In genomic region chr2:204794624-204795023, GRCh38 we compare ENCODE assay signal across 24 cellular contexts.
DNase-seq lines count a peak whose midpoint lies in the region; ATAC-seq, FAIRE-seq and TF ChIP-seq lines count a peak whose summit lies in the region.
"Had no signal": no experiment of that assay in that cellular context is flagged by ENCODE, and none has a peak within 500 bp of the region (broad histone marks: within the 10 kb centered on the region; RNA-seq: fewer than 3 reads in every experiment).

No MANE protein-coding gene starts in this region.

- no peak overlapping the region for H3K4me2 ChIP-seq in HepG2 (ENCODE audit: low read depth, low read length)

- CTCF ChIA-PET in HepG2 (lab: Yijun Ruan, JAX; ENCODE audit: low intra/inter-chr PET ratio, low total read pairs), result no interaction called here

- intact Hi-C loops in HepG2 (cut with micrococcal nuclease; ENCODE audit: unreplicated experiment), result no loop called here
- intact Hi-C loops in right lobe of liver (cut with DNase I), result no loop called here
- intact Hi-C loops in left ventricle myocardium superior (cut with micrococcal nuclease), result no loop called here

- H3K27me3 ChIP-seq in HepG2 (ENCODE audit: control insufficient read depth in 1 of 2, insufficient read depth in 2 of 2, low read length in 2 of 2), result no peaks in the 10 kb centered on the region
- no peaks in the 10 kb centered on the region for H3K27me3 ChIP-seq in right lobe of liver
- H3K27me3 ChIP-seq: SJSA1 had no signal

- TF ChIP-seq POLR2A in HepG2 (IDR thresholded peaks at IDR 0.05; ENCODE audit: insufficient read depth in 1 of 2, low read depth in 2 of 2, low read length in 2 of 2) (no peak), right lobe of liver (IDR thresholded peaks at IDR 0.05) (no peak)

- no peaks in the 10 kb centered on the region for H4K20me1 ChIP-seq in HepG2 (ENCODE audit: insufficient read depth, low read length)

- H3K9me3 ChIP-seq in HepG2 (ENCODE audit: low read length) (peaks cover 67% of the 10 kb centered on the region), right lobe of liver (no peaks in the 10 kb centered on the region)
- H3K9me3 ChIP-seq: SJSA1 had no signal

- 81% methylated on average over 2 of the region's 2 CpGs for WGBS in HepG2 (ENCODE audit: low lambda C conversion rate)
- WGBS in right lobe of liver (ENCODE audit: insufficient coverage, low coverage, low lambda C conversion rate, missing lambda C conversion rate), result 86% methylated on average over 2 of the region's 2 CpGs

- H3K9ac ChIP-seq in HepG2 (ENCODE audit: insufficient read depth, low read depth, low read length), result no peak overlapping the region

- POLR2A ChIA-PET in HepG2 (lab: Yijun Ruan, JAX), result no interaction called here

- no peak overlapping the region for H2AFZ ChIP-seq in HepG2 (ENCODE audit: low read length)

- no peak overlapping the region for H3K27ac ChIP-seq in HepG2 (ENCODE audit: extremely low read length, insufficient read depth, low read length)
- H3K27ac ChIP-seq in right lobe of liver, result no peak overlapping the region
- H3K27ac ChIP-seq: 22Rv1, C4-2B, SJSA1 had no signal

- H3K4me3 ChIP-seq in HepG2 (replicated peaks in 1 of 3; ENCODE audit: insufficient read depth in 1 of 3, low read depth in 2 of 3, low read length in 3 of 3) (no peak overlapping the region), right lobe of liver (no peak overlapping the region)
- H3K4me3 ChIP-seq: SJSA1 had no signal

- no peak for TF ChIP-seq CTCF in HepG2 (CRISPR knock-in tag; IDR thresholded peaks at IDR 0.05)
- TF ChIP-seq CTCF in right lobe of liver (IDR thresholded peaks at IDR 0.05), result no peak

- DNase-seq in HepG2 (ENCODE audit: low spot score) (no peak), right lobe of liver (no peak), fibroblast of peridontal ligament (ENCODE audit: extremely low read depth) (peak; percentile 28), lung microvascular endothelial cell (ENCODE audit: low read depth in 2 of 2) (peak; percentile 1 to 3), left ventricle myocardium superior (no peak), DMS153 (lab: John Stamatoyannopoulos, UW) (no peak), RCC 7860 (ENCODE audit: low spot score) (no peak)
- DNase-seq: Calu3; CD8-positive, alpha-beta memory T cell; NCI-H1105; NCI-H1694; NCI-H2081; NCI-H2171 treated with DMSO at 0.1 percent for 48 hours; NCI-H524 treated with DMSO at 0.1 percent for 48 hours; NCI-H82 had no signal

- H3K79me2 ChIP-seq in HepG2 (ENCODE audit: insufficient read depth, low read length), result no peaks in the 10 kb centered on the region

- H3K4me1 ChIP-seq in HepG2 (ENCODE audit: insufficient read depth, low read length) (no peaks in the 10 kb centered on the region), right lobe of liver (no peaks in the 10 kb centered on the region)

- ATAC-seq in HepG2 (no peak), right lobe of liver (no peak), left ventricle myocardium superior (no peak), GM19035 (IDR thresholded peaks at IDR 0.05; ENCODE audit: unreplicated experiment) (no peak)
- ATAC-seq: HCT116, Right ventricle myocardium inferior had no signal

- in situ Hi-C loops in HepG2 (cut with HindIII; ENCODE audit: extremely low pct_ligation_motif_present, low pct_unique_long_range_greater_than_20kb), result no loop called here

- TF ChIP-seq EP300 in HepG2 (IDR thresholded peaks at IDR 0.05; ENCODE audit: low read depth in 2 of 2, low read length in 2 of 2) (no peak), HepG2 (CRISPR knock-in tag; IDR thresholded peaks at IDR 0.05; ENCODE audit: borderline replicate concordance) (no peak)

- FAIRE-seq in HepG2 (lab: Jason Lieb, UNC) (no peak), RCC 7860 (lab: Jason Lieb, UNC) (no peak)
- FAIRE-seq: G401.6, GM19239, H1 had no signal

- H3K36me3 ChIP-seq in HepG2 (replicated peaks in 1 of 2; ENCODE audit: control insufficient read depth in 1 of 2, insufficient read depth in 2 of 2, low read length in 2 of 2) (no peaks in the 10 kb centered on the region), right lobe of liver (no peaks in the 10 kb centered on the region)
- H3K36me3 ChIP-seq: SJSA1 had no signal

- BruUV-seq in HepG2 (replicated peaks; lab: Mats Ljungman, UMichigan), result no TSS peak

- TF ChIP-seq RAD21 in HepG2 (CRISPR knock-in tag; IDR thresholded peaks at IDR 0.05), result no peak

TF ChIP-seq in HepG2, 621 proteins besides CTCF, POLR2A, EP300 and RAD21:
- TF ChIP-seq E2F2 (CRISPR knock-in tag; IDR thresholded peaks at IDR 0.05; ENCODE audit: borderline replicate concordance), result no peak
- TF ChIP-seq CEBPB (IDR thresholded peaks at IDR 0.05; ENCODE audit: borderline replicate concordance, low read depth, low read length), result peak; percentile 58
- no peak for TF ChIP-seq NFE2L2 (IDR thresholded peaks at IDR 0.05; ENCODE audit: low read length)
TF ChIP-seq in HepG2: peak in this region for 1.

Comparison
In these comparisons a context has a peak if more than half of its experiments do, and no peak if none do; other contexts are left out.
1. DNase-seq: peak in fibroblast of peridontal ligament (single experiment) and lung microvascular endothelial cell (2 of 2); none in HepG2 (single experiment), right lobe of liver (0 of 3), left ventricle myocardium superior (single experiment), DMS153 (single experiment) and RCC 7860 (single experiment).